17 cellular contexts compared by ENCODE assay signal in genomic region chr2:152580722-152581121, GRCh38.
DNase-seq lines count a peak whose midpoint lies in the region; ATAC-seq, FAIRE-seq and TF ChIP-seq lines count a peak whose summit lies in the region.
"Had no signal": no experiment of that assay in that cellular context is flagged by ENCODE, and none has a peak within 500 bp of the region (broad histone marks: within the 10 kb centered on the region; RNA-seq: fewer than 3 reads in every experiment).

No MANE protein-coding gene starts in this region.

- CTCF ChIA-PET in CD8-positive, alpha-beta T cell (lab: Charles Lee), result no interaction called here

- POLR2A ChIA-PET in CD8-positive, alpha-beta T cell (lab: Charles Lee), result no interaction called here

- intact Hi-C loops in CD8-positive, alpha-beta T cell (cut with DNase I, micrococcal nuclease), result no loop called here

- H3K27me3 ChIP-seq in MG63 (no peaks in the 10 kb centered on the region), bronchial epithelial cell (ENCODE audit: control insufficient read depth, insufficient read depth, low read length) (no peaks in the 10 kb centered on the region), skeletal muscle satellite cell (ENCODE audit: control insufficient read depth, insufficient read depth, low read length) (no peaks in the 10 kb centered on the region)
- no peaks in the 10 kb centered on the region for H3K27me3 ChIP-seq in CD8-positive, alpha-beta T cell (ENCODE audit: insufficient read depth, low read length)
- H3K27me3 ChIP-seq: BLaER1, left lung had no signal

- no peaks in the 10 kb centered on the region for H3K36me3 Mint-ChIP-seq in CD8-positive, alpha-beta T cell

- H3K4me1 Mint-ChIP-seq in CD8-positive, alpha-beta T cell (ENCODE audit: low read depth), result no peaks in the 10 kb centered on the region
- H3K4me1 Mint-ChIP-seq: activated B cell treated with CpG ODN at 0.5 μM for 24 hours had no signal

- H3K9me3 ChIP-seq in MG63 (no peaks in the 10 kb centered on the region), skeletal muscle satellite cell (replicated peaks; ENCODE audit: low read length) (no peaks in the 10 kb centered on the region)
- H3K9me3 ChIP-seq in CD8-positive, alpha-beta T cell (ENCODE audit: low read length), result no peaks in the 10 kb centered on the region
- H3K9me3 ChIP-seq: BLaER1, left lung had no signal

- no peak for FAIRE-seq in bronchial epithelial cell (lab: Jason Lieb, UNC)

- peak overlapping the region; percentile 36 for H3K9ac ChIP-seq in skeletal muscle satellite cell (ENCODE audit: low read depth, low read length)
- H3K9ac ChIP-seq: BLaER1 had no signal

- TF ChIP-seq CTCF in bronchial epithelial cell (IDR thresholded peaks at IDR 0.05; ENCODE audit: insufficient read depth, low read length, severe bottlenecking), result no peak
- TF ChIP-seq CTCF in CD8-positive, alpha-beta T cell (IDR thresholded peaks at IDR 0.05), result no peak

- H3K27ac ChIP-seq in CD8-positive, alpha-beta T cell (ENCODE audit: low read depth, low read length), result no peak overlapping the region
- H3K27ac ChIP-seq: BLaER1, left lung had no signal

- H3K4me3 Mint-ChIP-seq in CD8-positive, alpha-beta T cell, result no peak overlapping the region
- H3K4me3 Mint-ChIP-seq: activated B cell treated with CpG ODN at 0.5 μM for 24 hours; dendritic cell treated with granulocyte-macrophage colony-stimulating factor and Interleukin-4, amounts not matched to agents 40 ng/mL and 50 ng/mL, for 4 days had no signal

- no peak overlapping the region for H3K27ac Mint-ChIP-seq in CD8-positive, alpha-beta T cell
- H3K27ac Mint-ChIP-seq: activated B cell treated with CpG ODN at 0.5 μM for 24 hours; activated T-helper 2 cell treated with anti-CD3 and anti-CD28 coated beads, Interferon-gamma antibody, Interleukin-2, Interleukin-4, amounts not matched to agents 10 μg/mL and 5 μg/mL and 100 μg/mL, durations not matched to agents 14 hours and 24 hours and 36 hours; dendritic cell treated with granulocyte-macrophage colony-stimulating factor and Interleukin-4, amounts not matched to agents 40 ng/mL and 50 ng/mL, for 4 days had no signal

- H3K4me3 ChIP-seq in MG63 (no peak overlapping the region), bronchial epithelial cell (ENCODE audit: low read depth, low read length) (no peak overlapping the region), skeletal muscle satellite cell (ENCODE audit: low read length) (no peak overlapping the region)
- H3K4me3 ChIP-seq in CD8-positive, alpha-beta T cell (ENCODE audit: low read depth, low read length), result no peak overlapping the region
- H3K4me3 ChIP-seq: BLaER1, left lung had no signal

- no peaks in the 10 kb centered on the region for H3K27me3 Mint-ChIP-seq in CD8-positive, alpha-beta T cell (ENCODE audit: low read depth)
- H3K27me3 Mint-ChIP-seq: activated B cell treated with CpG ODN at 0.5 μM for 24 hours had no signal

- no peaks in the 10 kb centered on the region; the same call in 1 of the 2 replicates for H3K36me3 ChIP-seq in MG63
- no peaks in the 10 kb centered on the region for H3K36me3 ChIP-seq in bronchial epithelial cell (ENCODE audit: control insufficient read depth, insufficient read depth, low read length)
- H3K36me3 ChIP-seq in skeletal muscle satellite cell (ENCODE audit: insufficient read depth, low read length), result no peaks in the 10 kb centered on the region
- no peaks in the 10 kb centered on the region for H3K36me3 ChIP-seq in CD8-positive, alpha-beta T cell (ENCODE audit: insufficient read depth, low read length)
- H3K36me3 ChIP-seq: left lung had no signal

- DNase-seq in MG63, result peak; percentile 49
- peak; percentile 17 for DNase-seq in bronchial epithelial cell (ENCODE audit: low read depth)
- DNase-seq in globus pallidus (ENCODE audit: low spot score), result peak; percentile 87
- DNase-seq in CD8-positive, alpha-beta T cell, result no peak
- no peak for DNase-seq in NCI-H2171 treated with DMSO at 0.1 percent for 48 hours (lab: John Stamatoyannopoulos, UW)
- DNase-seq in Kasumi-1 (lab: John Stamatoyannopoulos, UW), result no peak
- DNase-seq: activated B cell treated with CpG ODN at 0.5 μM for 24 hours, DMS153, NCI-H2081, NCI-H526 treated with DMSO at 0.1 percent for 48 hours, retina had no signal

- no peak for ATAC-seq in CD8-positive, alpha-beta T cell
- no peak for ATAC-seq in GM21381 (IDR thresholded peaks at IDR 0.05; ENCODE audit: unreplicated experiment)
- ATAC-seq: left lung had no signal

- no peaks in the 10 kb centered on the region for H3K9me3 Mint-ChIP-seq in CD8-positive, alpha-beta T cell
- H3K9me3 Mint-ChIP-seq: activated B cell treated with CpG ODN at 0.5 μM for 24 hours; activated T-helper 2 cell treated with anti-CD3 and anti-CD28 coated beads, Interferon-gamma antibody, Interleukin-2, Interleukin-4, amounts not matched to agents 10 μg/mL and 5 μg/mL and 100 μg/mL, durations not matched to agents 14 hours and 24 hours and 36 hours; dendritic cell treated with granulocyte-macrophage colony-stimulating factor and Interleukin-4, amounts not matched to agents 40 ng/mL and 50 ng/mL, for 4 days had no signal

- peaks cover 58% of the 10 kb centered on the region for H3K4me1 ChIP-seq in skeletal muscle satellite cell (ENCODE audit: control insufficient read depth, insufficient read depth, low read length)
- no peaks in the 10 kb centered on the region for H3K4me1 ChIP-seq in CD8-positive, alpha-beta T cell (ENCODE audit: insufficient read depth, low read length)

- H3K4me2 ChIP-seq in skeletal muscle satellite cell (ENCODE audit: low read length), result peak overlapping the region; percentile 37
- H3K4me2 ChIP-seq: BLaER1 had no signal

Comparison
In these comparisons a context has a peak if more than half of its experiments do, and no peak if none do; other contexts are left out.
1. DNase-seq: peak in MG63 (single experiment), bronchial epithelial cell (single experiment) and globus pallidus (single experiment); none in CD8-positive, alpha-beta T cell (0 of 7), NCI-H2171 treated with DMSO at 0.1 percent for 48 hours (single experiment) and Kasumi-1 (0 of 2).